1 cellular context compared by ENCODE assay signal in genomic region chr16:30065943-30066881, GRCh38.
TF ChIP-seq lines count a peak whose summit lies in the region.

No MANE protein-coding gene starts in this region.

TF ChIP-seq in IMR-90, 13 proteins besides CTCF, POLR2A, EP300 and RAD21:
- TF ChIP-seq NFE2L2 (IDR thresholded peaks at IDR 0.05; ENCODE audit: low read depth, low read length), result peak; percentile 72
- TF ChIP-seq BHLHE40 (IDR thresholded peaks at IDR 0.05; ENCODE audit: low read depth, low read length), result 0 out of 2 replicates have a peak, but pooled peaks have one; percentile 27
- peak; percentile 10; the same call in 1 of the 2 replicates for TF ChIP-seq MAZ (IDR thresholded peaks at IDR 0.05; ENCODE audit: borderline replicate concordance, low read depth, low read length)
- TF ChIP-seq MXI1 (IDR thresholded peaks at IDR 0.05; ENCODE audit: borderline replicate concordance, low read depth, low read length), result 0 out of 2 replicates have a peak, but pooled peaks have one; percentile 40
- TF ChIP-seq CHD1 (IDR thresholded peaks at IDR 0.05; ENCODE audit: low read depth, low read length), result no peak; the same call in 1 of the 2 replicates
- peak; percentile 84 for TF ChIP-seq CEBPB (IDR thresholded peaks at IDR 0.05; ENCODE audit: low read depth, low read length)
- TF ChIP-seq RCOR1 (IDR thresholded peaks at IDR 0.05; ENCODE audit: insufficient replicate concordance, low read length), result no peak
